In genomic region chr12:92133795-92134637, GRCh38 we compare ENCODE assay signal across 8 cellular contexts. TPM values are rescaled to one million over a fixed set of nuclear protein-coding genes. Genes with fewer than 3 reads are reported as not detected.
DNase-seq lines count a peak whose midpoint lies in the region; ATAC-seq and TF ChIP-seq lines count a peak whose summit lies in the region.

No MANE protein-coding gene starts in this region.

- POLR2A ChIA-PET in activated CD4-positive, alpha-beta T cell treated with anti-CD3 and anti-CD28 coated beads for 36 hours (lab: Charles Lee): interaction anchor here (0.7 to 5.4 kb wide), 4 partner anchors 9 to 128 kb away, joined by 3 to 59 read pairs (median 6); partner anchors contain the start of gene BTG1

- ATAC-seq in activated CD4-positive, alpha-beta T cell treated with anti-CD3 and anti-CD28 coated beads for 36 hours: peak; percentile 16
- no peak for ATAC-seq in HG02623 (IDR thresholded peaks at IDR 0.05; ENCODE audit: unreplicated experiment)

- H3K27me3 Mint-ChIP-seq in activated CD4-positive, alpha-beta T cell treated with anti-CD3 and anti-CD28 coated beads for 36 hours: no peaks in the 10 kb centered on the region
- H3K27me3 Mint-ChIP-seq in IgD-negative memory B cell (no peaks in the 10 kb centered on the region), osteocyte (ENCODE audit: unreplicated experiment) (no peaks in the 10 kb centered on the region)

- in situ Hi-C loops in brain microvascular endothelial cell (cut with HindIII; ENCODE audit: low pct_ligation_motif_present, low sequenced_read_pairs): no loop called here

- CTCF ChIA-PET in activated CD4-positive, alpha-beta T cell treated with anti-CD3 and anti-CD28 coated beads for 36 hours (lab: Charles Lee): interaction anchor here (1.0 to 3.1 kb wide), 5 partner anchors 10 to 752 kb away, joined by 3 to 10 read pairs (median 4); partner anchors contain the start of gene BTG1

- H3K4me1 Mint-ChIP-seq in activated CD4-positive, alpha-beta T cell treated with anti-CD3 and anti-CD28 coated beads for 36 hours: peaks cover 91% of the 10 kb centered on the region
- H3K4me1 Mint-ChIP-seq in IgD-negative memory B cell (peaks cover 58 to 86% (median 68%) of the 10 kb centered on the region in 3 donors), osteocyte (ENCODE audit: unreplicated experiment) (peaks cover 81% of the 10 kb centered on the region)

- peak overlapping the region; percentile 94 for H3K27ac Mint-ChIP-seq in activated CD4-positive, alpha-beta T cell treated with anti-CD3 and anti-CD28 coated beads for 36 hours
- peak overlapping the region; percentile 1 to 63 (median 53) for H3K27ac Mint-ChIP-seq in IgD-negative memory B cell
- H3K27ac Mint-ChIP-seq in osteocyte (ENCODE audit: unreplicated experiment): peak overlapping the region; percentile 76

- peak overlapping the region; percentile 99 for H3K4me3 Mint-ChIP-seq in activated CD4-positive, alpha-beta T cell treated with anti-CD3 and anti-CD28 coated beads for 36 hours
- H3K4me3 Mint-ChIP-seq in IgD-negative memory B cell (peak overlapping the region; percentile 68 to 99 (median 83)), osteocyte (ENCODE audit: unreplicated experiment) (no peak overlapping the region)

- H3K27me3 ChIP-seq in brain microvascular endothelial cell (replicated peaks): no peaks in the 10 kb centered on the region

- TF ChIP-seq CTCF in brain microvascular endothelial cell (IDR thresholded peaks at IDR 0.05; ENCODE audit: low read depth, low read length, missing control alignments) (no peak), osteocyte (IDR thresholded peaks at IDR 0.05) (no peak)

- H3K27ac ChIP-seq in brain microvascular endothelial cell: peak overlapping the region; percentile 39

- H3K36me3 Mint-ChIP-seq in activated CD4-positive, alpha-beta T cell treated with anti-CD3 and anti-CD28 coated beads for 36 hours (ENCODE audit: low read depth): peaks cover 54% of the 10 kb centered on the region
- peaks cover 4% of the 10 kb centered on the region for H3K36me3 Mint-ChIP-seq in IgD-negative memory B cell
- H3K36me3 Mint-ChIP-seq in osteocyte (ENCODE audit: unreplicated experiment): peaks cover 10% of the 10 kb centered on the region

- DNase-seq in activated CD4-positive, alpha-beta T cell treated with anti-CD3 and anti-CD28 coated beads for 36 hours: no peak
- no peak for DNase-seq in activated CD4-positive, alpha-beta T cell treated with anti-CD3 and anti-CD28 coated beads, Interleukin-2, amount 50 U/mL, for 1 hour
- no peak for DNase-seq in brain microvascular endothelial cell
- DNase-seq in osteocyte (ENCODE audit: extremely low spot score, unreplicated experiment): no peak
- DNase-seq in SW 1271 (lab: John Stamatoyannopoulos, UW): no peak
- no peak for DNase-seq in UCSD-AML1 (lab: John Stamatoyannopoulos, UW; ENCODE audit: unreplicated experiment)

- no peak overlapping the region for H3K4me3 ChIP-seq in brain microvascular endothelial cell (ENCODE audit: low read depth, low read length)

- no peaks in the 10 kb centered on the region for H3K36me3 ChIP-seq in brain microvascular endothelial cell (replicated peaks)

- H3K9me3 Mint-ChIP-seq in activated CD4-positive, alpha-beta T cell treated with anti-CD3 and anti-CD28 coated beads for 36 hours (ENCODE audit: low read depth): peaks cover 3% of the 10 kb centered on the region
- H3K9me3 Mint-ChIP-seq in IgD-negative memory B cell (no peaks in the 10 kb centered on the region), osteocyte (ENCODE audit: unreplicated experiment) (no peaks in the 10 kb centered on the region)

- intact Hi-C loops in activated CD4-positive, alpha-beta T cell treated with anti-CD3 and anti-CD28 coated beads for 36 hours (cut with DNase I, micrococcal nuclease): loop anchor here (1.0 to 5.0 kb wide), 5 partner anchors 7 to 77 kb away; no protein-coding TSS in a partner anchor

RNA-seq across cellular contexts. Expression of gene BTG1, which starts 11.6 kb away (rescaled TPM):
- 100 to 1,000 TPM in 1 of 2 experiments, 10 to 100 TPM in 1; 76.6 to 131 TPM for total RNA-seq in activated CD4-positive, alpha-beta T cell treated with anti-CD3 and anti-CD28 coated beads for 36 hours
- 669 TPM for polyA plus RNA-seq in IgD-negative memory B cell
- total RNA-seq in osteocyte: 107 and 121 TPM in 2 replicates
